ENCODE assay signal across 1 cellular context in genomic region chr17:19364699-19365498, GRCh38.
TF ChIP-seq lines count a peak whose summit lies in the region.

No MANE protein-coding gene starts in this region.

TF ChIP-seq in HepG2, 621 proteins besides CTCF, POLR2A, EP300 and RAD21 (continued from another document and continues in another):
- TF ChIP-seq LRRFIP1 (CRISPR knock-in tag; conservative IDR thresholded peaks at IDR 0.05) (no peak), RARA (CRISPR knock-in tag; IDR thresholded peaks at IDR 0.05) (0 out of 2 replicates have a peak, but pooled peaks have one; percentile 10), ZBTB3 (CRISPR knock-in tag; IDR thresholded peaks at IDR 0.05; ENCODE audit: borderline replicate concordance, low read depth) (no peak), ZNF335 (CRISPR knock-in tag; IDR thresholded peaks at IDR 0.05) (no peak), ATF5 (CRISPR knock-in tag; IDR thresholded peaks at IDR 0.05; ENCODE audit: low read depth) (no peak), ZBTB33 (CRISPR knock-in tag; IDR thresholded peaks at IDR 0.05) (no peak), ZBTB40 (IDR thresholded peaks at IDR 0.05) (no peak), ZBTB40 (CRISPR knock-in tag; IDR thresholded peaks at IDR 0.05) (no peak), SMARCC2 (IDR thresholded peaks at IDR 0.05) (no peak), ZNF740 (CRISPR knock-in tag; IDR thresholded peaks at IDR 0.05) (no peak), ADNP (CRISPR knock-in tag; IDR thresholded peaks at IDR 0.05) (no peak), ZNF138 (CRISPR knock-in tag; IDR thresholded peaks at IDR 0.05; ENCODE audit: low read depth) (no peak), FOXP4 (CRISPR knock-in tag; IDR thresholded peaks at IDR 0.05) (no peak), SOX6 (IDR thresholded peaks at IDR 0.05) (no peak), SOX6 (CRISPR knock-in tag; IDR thresholded peaks at IDR 0.05) (peak; percentile 33; the same call in 1 of the 2 replicates), PHF21A (CRISPR knock-in tag; IDR thresholded peaks at IDR 0.05) (0 out of 2 replicates have a peak, but pooled peaks have one; percentile 47), EED (CRISPR knock-in tag; IDR thresholded peaks at IDR 0.05) (no peak), CHD4 (IDR thresholded peaks at IDR 0.05; ENCODE audit: borderline replicate concordance, low read length) (no peak), ZNF782 (CRISPR knock-in tag; IDR thresholded peaks at IDR 0.05; ENCODE audit: borderline replicate concordance) (no peak), ZNF275 (CRISPR knock-in tag; IDR thresholded peaks at IDR 0.05; ENCODE audit: borderline replicate concordance) (no peak), BCL3 (CRISPR knock-in tag; IDR thresholded peaks at IDR 0.05) (peak; percentile 62; the same call in 1 of the 2 replicates), TFDP1 (CRISPR knock-in tag; IDR thresholded peaks at IDR 0.05; ENCODE audit: borderline replicate concordance) (no peak), ZNF225 (CRISPR knock-in tag; IDR thresholded peaks at IDR 0.05) (no peak), RFX5 (IDR thresholded peaks at IDR 0.05; ENCODE audit: low read depth, low read length) (no peak), LBX2 (CRISPR knock-in tag; IDR thresholded peaks at IDR 0.05; ENCODE audit: borderline replicate concordance) (no peak), RORA (CRISPR knock-in tag; IDR thresholded peaks at IDR 0.05) (no peak), ZNF816 (CRISPR knock-in tag; IDR thresholded peaks at IDR 0.05; ENCODE audit: borderline replicate concordance) (no peak), KAT2B (IDR thresholded peaks at IDR 0.05; ENCODE audit: borderline replicate concordance, low read depth, low read length) (no peak), ISX (CRISPR knock-in tag; conservative IDR thresholded peaks at IDR 0.05) (no peak), ZNF543 (CRISPR knock-in tag; IDR thresholded peaks at IDR 0.05) (no peak), ZFP37 (CRISPR knock-in tag; IDR thresholded peaks at IDR 0.05; ENCODE audit: borderline replicate concordance) (no peak), HOXA3 (CRISPR knock-in tag; IDR thresholded peaks at IDR 0.05) (no peak)
